In genomic region chr10:18113881-18114280, GRCh38 we compare ENCODE assay signal across 30 cellular contexts. TPM values are rescaled to one million over a fixed set of nuclear protein-coding genes. Genes with fewer than 3 reads are reported as not detected.
"Had no signal": no experiment of that assay in that cellular context is flagged by ENCODE, and none has a peak within 500 bp of the region (broad histone marks: within the 10 kb centered on the region; RNA-seq: fewer than 3 reads in every experiment).

No MANE protein-coding gene starts in this region.

- H3K36me3 Mint-ChIP-seq: mesothelial cell of epicardium; natural killer cell; neural progenitor cell; stimulated activated memory B cell treated with anti-CD40 and anti-IgM and Interleukin-4, amounts not matched to agents 10 μg/mL and 1 μg/mL and 100 μg/mL, for 72 hours had no signal

- H2AFZ ChIP-seq: neural progenitor cell, parathyroid adenoma had no signal

- H3K4me3 Mint-ChIP-seq: mesothelial cell of epicardium; naive B cell; natural killer cell; nephron progenitor cell; neural progenitor cell; stimulated activated memory B cell treated with anti-CD40 and anti-IgM and Interleukin-4, amounts not matched to agents 10 μg/mL and 1 μg/mL and 100 μg/mL, for 72 hours; stimulated activated naive CD8-positive, alpha-beta T cell treated with anti-CD3 and anti-CD28 coated beads, Interleukin-15, amount 100 ng/mL, for 72 hours had no signal

- H3K36me3 ChIP-seq: left ventricle myocardium inferior, neural progenitor cell, neutrophil, right atrium auricular region, right lobe of liver, tibial nerve, upper lobe of left lung had no signal

- H3K9me3 ChIP-seq: neutrophil, psoas muscle, right atrium auricular region, right lobe of liver, tibial nerve, upper lobe of left lung had no signal

- H3K9ac ChIP-seq: neural progenitor cell, parathyroid adenoma had no signal

- DNase-seq: hippocampal formation; left ventricle myocardium inferior; mesendoderm; naive B cell; natural killer cell; nephron progenitor cell; occipital lobe; psoas muscle; right lobe of liver; stimulated activated CD4-positive, alpha-beta T cell treated with anti-CD3 and anti-CD28 coated beads, Interleukin-1b, Interleukin-23, amount 100 ng/mL, for 48 hours; stimulated activated CD4-positive, alpha-beta T cell treated with anti-CD3 and anti-CD28 coated beads, Interleukin-2, amount 100 ng/mL, for 48 hours; stimulated activated CD4-positive, alpha-beta T cell treated with anti-CD3 and anti-CD28 coated beads, Interleukin-4, amount 100 ng/mL, for 4 hours; stimulated activated CD8-positive, alpha-beta memory T cell treated with anti-CD3 and anti-CD28 coated beads, Interleukin-4, amount 100 ng/mL, for 48 hours; stimulated activated naive CD4-positive, alpha-beta T cell treated with Interleukin-2 at 50 U/mL for 16 hours; stimulated activated naive CD8-positive, alpha-beta T cell treated with anti-CD3 and anti-CD28 coated beads, Interleukin-15, amount 100 ng/mL, for 72 hours; substantia nigra; upper lobe of left lung had no signal

- H3K4me1 ChIP-seq: left ventricle myocardium inferior, neural progenitor cell, parathyroid adenoma, psoas muscle, right atrium auricular region, right lobe of liver, tibial nerve, upper lobe of left lung had no signal

- H3K4me3 ChIP-seq: left ventricle myocardium inferior, lung, neural progenitor cell, psoas muscle, right atrium auricular region, right lobe of liver, smooth muscle cell, tibial nerve, upper lobe of left lung had no signal

- H3K9me3 Mint-ChIP-seq: mesothelial cell of epicardium; nephron progenitor cell; neural progenitor cell; stimulated activated memory B cell treated with anti-CD40 and anti-IgM and Interleukin-4, amounts not matched to agents 10 μg/mL and 1 μg/mL and 100 μg/mL, for 72 hours; stimulated activated naive CD8-positive, alpha-beta T cell treated with anti-CD3 and anti-CD28 coated beads, Interleukin-15, amount 100 ng/mL, for 72 hours had no signal

- H3K79me2 ChIP-seq: parathyroid adenoma had no signal

- H3K4me2 ChIP-seq: neural progenitor cell, smooth muscle cell had no signal

- FAIRE-seq: islet of Langerhans, urothelium cell line had no signal

- H3K27me3 ChIP-seq: neural progenitor cell, neutrophil, right atrium auricular region, right lobe of liver, tibial nerve, upper lobe of left lung had no signal

- H3K4me1 Mint-ChIP-seq: mesothelial cell of epicardium; naive B cell; natural killer cell; nephron progenitor cell; neural progenitor cell; stimulated activated memory B cell treated with anti-CD40 and anti-IgM and Interleukin-4, amounts not matched to agents 10 μg/mL and 1 μg/mL and 100 μg/mL, for 72 hours; stimulated activated naive CD8-positive, alpha-beta T cell treated with anti-CD3 and anti-CD28 coated beads, Interleukin-15, amount 100 ng/mL, for 72 hours had no signal

- H3K27me3 Mint-ChIP-seq: naive B cell; stimulated activated memory B cell treated with anti-CD40 and anti-IgM and Interleukin-4, amounts not matched to agents 10 μg/mL and 1 μg/mL and 100 μg/mL, for 72 hours; stimulated activated naive CD8-positive, alpha-beta T cell treated with anti-CD3 and anti-CD28 coated beads, Interleukin-15, amount 100 ng/mL, for 72 hours had no signal

- H3K27ac ChIP-seq: left ventricle myocardium inferior, neural progenitor cell, neutrophil, parathyroid adenoma, psoas muscle, right atrium auricular region, right lobe of liver, tibial nerve, upper lobe of left lung had no signal

- H3K27ac Mint-ChIP-seq: mesothelial cell of epicardium; naive B cell; natural killer cell; nephron progenitor cell; neural progenitor cell; stimulated activated memory B cell treated with anti-CD40 and anti-IgM and Interleukin-4, amounts not matched to agents 10 μg/mL and 1 μg/mL and 100 μg/mL, for 72 hours; stimulated activated naive CD8-positive, alpha-beta T cell treated with anti-CD3 and anti-CD28 coated beads, Interleukin-15, amount 100 ng/mL, for 72 hours had no signal

- ATAC-seq: natural killer cell; psoas muscle; right lobe of liver; stimulated activated memory B cell treated with anti-CD40 and anti-IgM and Interleukin-4, amounts not matched to agents 10 μg/mL and 1 μg/mL and 100 μg/mL, for 72 hours; stimulated activated naive CD8-positive, alpha-beta T cell treated with anti-CD3 and anti-CD28 coated beads, Interleukin-15, amount 100 ng/mL, for 72 hours had no signal

RNA-seq across cellular contexts. Expression of gene CACNB2, which starts 26.3 kb away (rescaled TPM):
- total RNA-seq: mononuclear cell, natural killer cell, renal cortical epithelial cell had no signal
